8 cellular contexts compared by ENCODE assay signal in genomic region chr1:112704908-112705627, GRCh38. TPM values are rescaled to one million over a fixed set of nuclear protein-coding genes. Genes with fewer than 3 reads are reported as not detected.
DNase-seq lines count a peak whose midpoint lies in the region; ATAC-seq and TF ChIP-seq lines count a peak whose summit lies in the region.

No MANE protein-coding gene starts in this region.

- peaks cover 72% of the 10 kb centered on the region for H3K36me3 Mint-ChIP-seq in Calu3 (ENCODE audit: insufficient read depth, unreplicated experiment)
- peaks cover 0 to 12% (median 0%) of the 10 kb centered on the region in 5 donors for H3K36me3 Mint-ChIP-seq in naive thymus-derived CD4-positive, alpha-beta T cell

- H3K36me3 ChIP-seq in naive thymus-derived CD4-positive, alpha-beta T cell (ENCODE audit: control insufficient read depth in 2 of 3, insufficient read depth in 3 of 3, low read length in 3 of 3), result peaks cover 0 to 2% (median 0%) of the 10 kb centered on the region in 3 experiments

- H3K27me3 Mint-ChIP-seq in Calu3 (ENCODE audit: unreplicated experiment), result no peaks in the 10 kb centered on the region
- H3K27me3 Mint-ChIP-seq in naive thymus-derived CD4-positive, alpha-beta T cell, result peaks cover 0 to 22% (median 0%) of the 10 kb centered on the region in 5 donors

- BruUV-seq in Calu3 (replicated peaks; lab: Mats Ljungman, UMichigan), result no TSS peak

- H3K4me1 Mint-ChIP-seq in Calu3 (ENCODE audit: low read depth, unreplicated experiment), result peaks cover 51% of the 10 kb centered on the region
- peaks cover 33 to 72% (median 65%) of the 10 kb centered on the region in 7 donors for H3K4me1 Mint-ChIP-seq in naive thymus-derived CD4-positive, alpha-beta T cell

- intact Hi-C loops in Calu3 (cut with micrococcal nuclease; ENCODE audit: unreplicated experiment), result loop anchor here (2.0 to 5.0 kb wide), 3 partner anchors 68 to 313 kb away; partner anchors contain the start of genes CAPZA1 and ST7L
- intact Hi-C loops in naive thymus-derived CD4-positive, alpha-beta T cell (cut with micrococcal nuclease), result loop anchor here in 1 of 2 donors (1.0 kb wide), 1 partner anchor 31 kb away; the partner anchor contains the start of gene MOV10

- no peak for TF ChIP-seq CTCF in Calu3 (IDR thresholded peaks at IDR 0.05; ENCODE audit: unreplicated experiment)

- CTCF ChIA-PET in Calu3 (lab: Charles Lee), result interaction anchor here (0.6 to 2.1 kb wide), 3 partner anchors 31 to 115 kb away, joined by 3 to 10 read pairs (median 4); partner anchors contain the start of gene MOV10
- CTCF ChIA-PET in naive thymus-derived CD4-positive, alpha-beta T cell (lab: Charles Lee), result interaction anchor here (1.0 to 2.0 kb wide), 3 partner anchors 9 to 203 kb away, joined by 3 to 10 read pairs (median 8); partner anchors contain the start of gene PPM1J

- no peak overlapping the region for H3K27ac ChIP-seq in naive thymus-derived CD4-positive, alpha-beta T cell (ENCODE audit: low read depth, low read length)

- H3K4me1 ChIP-seq in naive thymus-derived CD4-positive, alpha-beta T cell (ENCODE audit: control insufficient read depth in 2 of 2, insufficient read depth in 2 of 2, low read length in 2 of 2), result peaks cover 28 to 41% of the 10 kb centered on the region in 2 donors

- H3K27ac Mint-ChIP-seq in Calu3 (ENCODE audit: unreplicated experiment), result peak overlapping the region; percentile 88
- H3K27ac Mint-ChIP-seq in naive thymus-derived CD4-positive, alpha-beta T cell, result peak overlapping the region; percentile 14 to 87 (median 71)

- ATAC-seq in HG03159 (IDR thresholded peaks at IDR 0.05; ENCODE audit: unreplicated experiment), result peak; percentile 58
- ATAC-seq in naive thymus-derived CD4-positive, alpha-beta T cell, result peak; percentile 65

- H3K27me3 ChIP-seq in naive thymus-derived CD4-positive, alpha-beta T cell (ENCODE audit: control insufficient read depth in 2 of 2, insufficient read depth in 2 of 2, low read length in 2 of 2), result no peaks in the 10 kb centered on the region

- POLR2A ChIA-PET in naive thymus-derived CD4-positive, alpha-beta T cell (lab: Charles Lee), result interaction anchor here (0.5 to 1.7 kb wide), 6 partner anchors 11 to 88 kb away, joined by 3 to 10 read pairs (median 4); partner anchors contain the start of genes CAPZA1, MOV10, PPM1J and ST7L

- DNase-seq in Calu3 (peak; percentile 82), NCI-H526 (lab: John Stamatoyannopoulos, UW) (peak; percentile 87 to 94), fibroblast of peridontal ligament (ENCODE audit: extremely low read depth) (peak; percentile 91), NCI-H1694 (lab: John Stamatoyannopoulos, UW) (no peak)
- DNase-seq in activated T-cell treated with anti-CD3 and anti-CD28 coated beads, Interleukin-2, amount 50 U/mL, for 48 hours, result peak; percentile 70 to 72
- DNase-seq in naive thymus-derived CD4-positive, alpha-beta T cell, result peak in 8 of 9 donors; percentile 30 to 65 (median 47)

- peak; percentile 85 for TF ChIP-seq POLR2A in GM19099 (IDR thresholded peaks at IDR 0.05; ENCODE audit: extremely low read depth, insufficient read length, low read depth)

- H3K4me3 ChIP-seq in naive thymus-derived CD4-positive, alpha-beta T cell (ENCODE audit: low read length), result peak overlapping the region; percentile 6

- no peaks in the 10 kb centered on the region for H3K9me3 ChIP-seq in naive thymus-derived CD4-positive, alpha-beta T cell (ENCODE audit: control insufficient read depth in 2 of 3, low read length in 3 of 3)

- peak overlapping the region; percentile 97 for H3K4me3 Mint-ChIP-seq in Calu3 (ENCODE audit: low read depth, unreplicated experiment)
- H3K4me3 Mint-ChIP-seq in naive thymus-derived CD4-positive, alpha-beta T cell, result peak overlapping the region; percentile 68 to 90 (median 76)

- H3K9me3 Mint-ChIP-seq in Calu3 (ENCODE audit: low read depth, unreplicated experiment), result no peaks in the 10 kb centered on the region
- peaks cover 0 to 3% (median 0%) of the 10 kb centered on the region in 11 donors for H3K9me3 Mint-ChIP-seq in naive thymus-derived CD4-positive, alpha-beta T cell

RNA-seq across cellular contexts. Expression of gene RHOC, which starts 1.9 kb away (rescaled TPM):
- total RNA-seq in Calu3 (2022), result 176 and 197 TPM in 2 replicates
- 10 to 100 TPM in 3 of 5 experiments, under 1 TPM in 2; 0.57 to 89.1 (median 18.7) TPM for total RNA-seq in naive thymus-derived CD4-positive, alpha-beta T cell
- 1 to 10 TPM; 2.6 to 4.2 TPM for polyA plus RNA-seq in naive thymus-derived CD4-positive, alpha-beta T cell

RNA-seq across cellular contexts. Expression of gene PPM1J, which starts 10.1 kb away (rescaled TPM):
- total RNA-seq in Calu3 (2022), result 1.3 and 2.2 TPM in 2 replicates
- 1 to 10 TPM in 1 of 5 experiments, under 1 TPM in 2, not detected in 2; 0.46 to 1.6 (median 0.50) TPM for total RNA-seq in naive thymus-derived CD4-positive, alpha-beta T cell
- polyA plus RNA-seq in naive thymus-derived CD4-positive, alpha-beta T cell, result not detected

RNA-seq across cellular contexts. Expression of gene MOV10, which starts 30.6 kb away (rescaled TPM):
- total RNA-seq in Calu3 (2022), result 71.4 and 80.0 TPM in 2 replicates
- total RNA-seq in naive thymus-derived CD4-positive, alpha-beta T cell, result 100 to 1,000 TPM in 1 of 5 experiments, 10 to 100 TPM in 4; 85.5 to 126 (median 90.1) TPM
- polyA plus RNA-seq in naive thymus-derived CD4-positive, alpha-beta T cell, result 10 to 100 TPM; 26.1 to 55.9 TPM
